ENCODE assay signal across 8 cellular contexts in the genomic region with DNA sequence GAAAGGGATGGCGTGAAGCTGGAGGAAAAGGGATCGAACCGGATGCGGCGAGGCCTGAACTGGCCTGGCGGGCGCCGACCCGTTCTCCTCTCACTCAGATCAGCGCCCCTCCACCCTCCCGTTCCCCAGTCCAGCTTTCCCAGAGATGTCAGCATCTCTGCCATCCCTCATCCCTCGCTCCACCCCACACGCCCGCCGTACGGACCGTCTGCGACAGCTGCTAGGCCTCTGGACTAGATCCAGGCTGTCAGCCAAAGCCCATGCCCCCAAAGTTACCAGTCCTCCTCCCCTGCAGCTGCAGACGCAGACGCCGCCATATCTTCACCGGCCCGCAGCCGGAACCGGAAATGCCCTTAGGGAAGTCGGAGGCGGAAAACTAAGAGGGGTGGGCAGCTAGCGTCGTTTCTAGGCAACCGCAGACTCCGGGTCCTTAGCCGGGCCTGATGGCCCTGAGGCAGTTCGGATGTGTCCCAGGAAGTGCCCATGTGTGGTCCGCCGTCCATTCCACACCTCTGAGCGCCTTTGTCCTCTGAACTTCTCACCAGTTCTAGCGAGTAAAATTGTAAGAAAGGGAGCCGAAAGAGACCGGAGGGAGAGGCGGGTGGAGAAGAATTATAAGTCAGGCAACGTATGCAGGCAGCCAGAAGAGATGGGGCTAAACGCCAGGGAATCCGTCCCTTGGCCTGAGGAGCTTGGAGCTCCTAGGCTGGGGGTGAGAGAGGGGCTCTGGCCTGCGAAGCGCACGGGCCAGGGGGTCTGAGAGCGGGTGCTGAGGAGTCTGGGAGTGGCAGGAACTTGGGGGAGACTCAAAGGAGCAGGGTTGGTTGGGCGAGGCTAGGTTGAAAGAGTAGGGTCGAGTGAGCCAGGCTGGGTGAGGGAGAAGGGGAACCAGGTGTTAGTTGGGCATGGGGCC. TPM values are rescaled to one million over a fixed set of nuclear protein-coding genes. Genes with fewer than 3 reads are reported as not detected.
DNase-seq lines count a peak whose midpoint lies in the region; ATAC-seq lines count a peak whose summit lies in the region.

A gene with protein sequence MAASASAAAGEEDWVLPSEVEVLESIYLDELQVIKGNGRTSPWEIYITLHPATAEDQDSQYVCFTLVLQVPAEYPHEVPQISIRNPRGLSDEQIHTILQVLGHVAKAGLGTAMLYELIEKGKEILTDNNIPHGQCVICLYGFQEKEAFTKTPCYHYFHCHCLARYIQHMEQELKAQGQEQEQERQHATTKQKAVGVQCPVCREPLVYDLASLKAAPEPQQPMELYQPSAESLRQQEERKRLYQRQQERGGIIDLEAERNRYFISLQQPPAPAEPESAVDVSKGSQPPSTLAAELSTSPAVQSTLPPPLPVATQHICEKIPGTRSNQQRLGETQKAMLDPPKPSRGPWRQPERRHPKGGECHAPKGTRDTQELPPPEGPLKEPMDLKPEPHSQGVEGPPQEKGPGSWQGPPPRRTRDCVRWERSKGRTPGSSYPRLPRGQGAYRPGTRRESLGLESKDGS (minus strand): TSS at position 349 of the 913 bp plus-strand sequence. CDS start 32 bp downstream, at position 317.
A gene with protein sequence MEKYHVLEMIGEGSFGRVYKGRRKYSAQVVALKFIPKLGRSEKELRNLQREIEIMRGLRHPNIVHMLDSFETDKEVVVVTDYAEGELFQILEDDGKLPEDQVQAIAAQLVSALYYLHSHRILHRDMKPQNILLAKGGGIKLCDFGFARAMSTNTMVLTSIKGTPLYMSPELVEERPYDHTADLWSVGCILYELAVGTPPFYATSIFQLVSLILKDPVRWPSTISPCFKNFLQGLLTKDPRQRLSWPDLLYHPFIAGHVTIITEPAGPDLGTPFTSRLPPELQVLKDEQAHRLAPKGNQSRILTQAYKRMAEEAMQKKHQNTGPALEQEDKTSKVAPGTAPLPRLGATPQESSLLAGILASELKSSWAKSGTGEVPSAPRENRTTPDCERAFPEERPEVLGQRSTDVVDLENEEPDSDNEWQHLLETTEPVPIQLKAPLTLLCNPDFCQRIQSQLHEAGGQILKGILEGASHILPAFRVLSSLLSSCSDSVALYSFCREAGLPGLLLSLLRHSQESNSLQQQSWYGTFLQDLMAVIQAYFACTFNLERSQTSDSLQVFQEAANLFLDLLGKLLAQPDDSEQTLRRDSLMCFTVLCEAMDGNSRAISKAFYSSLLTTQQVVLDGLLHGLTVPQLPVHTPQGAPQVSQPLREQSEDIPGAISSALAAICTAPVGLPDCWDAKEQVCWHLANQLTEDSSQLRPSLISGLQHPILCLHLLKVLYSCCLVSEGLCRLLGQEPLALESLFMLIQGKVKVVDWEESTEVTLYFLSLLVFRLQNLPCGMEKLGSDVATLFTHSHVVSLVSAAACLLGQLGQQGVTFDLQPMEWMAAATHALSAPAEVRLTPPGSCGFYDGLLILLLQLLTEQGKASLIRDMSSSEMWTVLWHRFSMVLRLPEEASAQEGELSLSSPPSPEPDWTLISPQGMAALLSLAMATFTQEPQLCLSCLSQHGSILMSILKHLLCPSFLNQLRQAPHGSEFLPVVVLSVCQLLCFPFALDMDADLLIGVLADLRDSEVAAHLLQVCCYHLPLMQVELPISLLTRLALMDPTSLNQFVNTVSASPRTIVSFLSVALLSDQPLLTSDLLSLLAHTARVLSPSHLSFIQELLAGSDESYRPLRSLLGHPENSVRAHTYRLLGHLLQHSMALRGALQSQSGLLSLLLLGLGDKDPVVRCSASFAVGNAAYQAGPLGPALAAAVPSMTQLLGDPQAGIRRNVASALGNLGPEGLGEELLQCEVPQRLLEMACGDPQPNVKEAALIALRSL (N-terminal part only) (plus strand): TSS at position 433 of the 913 bp plus-strand sequence. CDS start 744 bp downstream, outside the sequence.

- POLR2A ChIA-PET in activated CD8-positive, alpha-beta memory T cell treated with anti-CD3 and anti-CD28 coated beads for 36 hours (lab: Charles Lee), result interaction anchor here (0.5 to 3.7 kb wide), 4 partner anchors 12 to 607 kb away, joined by 4 to 31 read pairs (median 6); a partner anchor contains a TSS

- no peaks in the 10 kb centered on the region for H3K27me3 ChIP-seq in effector memory CD4-positive, alpha-beta T cell (replicated peaks; ENCODE audit: control insufficient read depth, insufficient read depth, low read length, poor library complexity, severe bottlenecking)

- H3K4me1 ChIP-seq in effector memory CD4-positive, alpha-beta T cell (ENCODE audit: control insufficient read depth, insufficient read depth, low read length, poor library complexity, severe bottlenecking), result peaks cover 7% of the 10 kb centered on the region

- ATAC-seq in GM19467 (IDR thresholded peaks at IDR 0.05; ENCODE audit: unreplicated experiment), result peak; percentile 94

- peaks cover 20% of the 10 kb centered on the region for H3K36me3 ChIP-seq in effector memory CD4-positive, alpha-beta T cell (ENCODE audit: control insufficient read depth, insufficient read depth, low read length)

- H3K9me3 ChIP-seq in effector memory CD4-positive, alpha-beta T cell (ENCODE audit: control insufficient read depth, low read length), result no peaks in the 10 kb centered on the region

- peak; percentile 38 for DNase-seq in CMK (ENCODE audit: low read depth)
- peak; percentile 50 for DNase-seq in HS-27A (ENCODE audit: low read depth)
- peak; percentile 87 for DNase-seq in NOMO-1 treated with DMSO at 0.1 percent for 48 hours (lab: John Stamatoyannopoulos, UW; ENCODE audit: unreplicated experiment)
- DNase-seq in effector memory CD4-positive, alpha-beta T cell, result peak; percentile 68 to 73 (median 70)
- DNase-seq in medulla oblongata (ENCODE audit: extremely low spot score), result peak; percentile 92
- DNase-seq in stimulated activated CD8-positive, alpha-beta memory T cell treated with anti-CD3 and anti-CD28 coated beads, Interleukin-12 subunit alpha, Interleukin-12 subunit beta, amount 100 ng/mL, for 1 hour (ENCODE audit: low read depth), result peak; percentile 72

- H3K4me3 ChIP-seq in effector memory CD4-positive, alpha-beta T cell (ENCODE audit: insufficient read depth, low read depth, low read length, poor library complexity, severe bottlenecking), result peak within 1 kb of the TSS; percentile 89

- CTCF ChIA-PET in activated CD8-positive, alpha-beta memory T cell treated with anti-CD3 and anti-CD28 coated beads for 36 hours (lab: Charles Lee), result interaction anchor here (1.3 to 4.0 kb wide), 4 partner anchors 13 to 177 kb away, joined by 4 to 31 read pairs (median 4); a partner anchor contains a TSS

- H3K27ac ChIP-seq in effector memory CD4-positive, alpha-beta T cell (ENCODE audit: insufficient read depth, low read length, poor library complexity, severe bottlenecking), result peak within 1 kb of the TSS; percentile 77

RNA-seq across cellular contexts. Expression of the first gene that starts in this region (rescaled TPM):
- 10 to 100 TPM; 21.9 to 24.1 TPM for total RNA-seq in activated CD8-positive, alpha-beta memory T cell treated with anti-CD3 and anti-CD28 coated beads for 36 hours

RNA-seq across cellular contexts. Expression of the second gene that starts in this region (rescaled TPM):
- total RNA-seq in activated CD8-positive, alpha-beta memory T cell treated with anti-CD3 and anti-CD28 coated beads for 36 hours, result 10 to 100 TPM; 20.3 to 20.7 TPM

Comparison
In these comparisons a context has a peak if more than half of its experiments do, and no peak if none do; other contexts are left out.
1. Peak in every context shown above with its lines: DNase-seq, ATAC-seq, H3K4me3 ChIP-seq and H3K27ac ChIP-seq.
2. DNase-seq: peak in every context shown above with its lines; median percentile 92 in medulla oblongata; 87 in NOMO-1 treated with DMSO at 0.1 percent for 48 hours; 72 in stimulated activated CD8-positive, alpha-beta memory T cell treated with anti-CD3 and anti-CD28 coated beads, Interleukin-12 subunit alpha, Interleukin-12 subunit beta, amount 100 ng/mL, for 1 hour; 70 in effector memory CD4-positive, alpha-beta T cell; 50 in HS-27A; 38 in CMK.